Comparison of ENCODE assay signal across 8 cellular contexts in genomic region chr2:234550511-234551107, GRCh38. TPM values are rescaled to one million over a fixed set of nuclear protein-coding genes. Genes with fewer than 3 reads are reported as not detected.
DNase-seq lines count a peak whose midpoint lies in the region; TF ChIP-seq lines count a peak whose summit lies in the region.

No MANE protein-coding gene starts in this region.

- in situ Hi-C loops in transverse colon (cut with MboI; ENCODE audit: low pct_ligation_motif_present in 1 of 4, low pct_unique_long_range_greater_than_20kb in 1 of 4, low sequenced_read_pairs in 3 of 4), result loop anchor here in 3 of 4 donors (5.0 to 25.0 kb wide), 4 partner anchors 557 to 1037 kb away; no protein-coding TSS in a partner anchor

- H2AK5ac ChIP-seq in neuronal stem cell (ENCODE audit: low read depth, low read length), result no peak overlapping the region

- peak; percentile 61 for DNase-seq in SIG-M5 treated with dmso at 0.1 percent for 504 hours (lab: John Stamatoyannopoulos, UW; ENCODE audit: unreplicated experiment)
- DNase-seq in SIG-M5 (lab: John Stamatoyannopoulos, UW), result no peak
- no peak for DNase-seq in LNCaP clone FGC (ENCODE audit: low read depth)
- DNase-seq in RKO (ENCODE audit: low spot score), result peak; percentile 68
- peak; percentile 10 for DNase-seq in activated T-helper 1 cell treated with Interleukin-2 at 50 U/mL for 16 hours (ENCODE audit: low read depth)
- DNase-seq in fibroblast of the aortic adventitia (ENCODE audit: low read depth), result peak; percentile 96
- DNase-seq in neuronal stem cell (ENCODE audit: low spot score), result peak; percentile 75
- DNase-seq in transverse colon, result peak; percentile 56

- no peak overlapping the region for H3K23ac ChIP-seq in neuronal stem cell (ENCODE audit: low read depth, low read length, poor library complexity)

- no peak overlapping the region for H3K9ac ChIP-seq in neuronal stem cell (ENCODE audit: low read depth, low read length, poor library complexity)

- peak; percentile 94 for TF ChIP-seq CTCF in LNCaP clone FGC (IDR thresholded peaks at IDR 0.05; ENCODE audit: control insufficient read depth, extremely low read depth, insufficient read depth)
- peak; percentile 95 for TF ChIP-seq CTCF in fibroblast of the aortic adventitia (IDR thresholded peaks at IDR 0.05; ENCODE audit: insufficient read depth, low read length)
- peak; percentile 87 to 95 (median 90) for TF ChIP-seq CTCF in transverse colon (IDR thresholded peaks at IDR 0.05)

- TF ChIP-seq EP300 in transverse colon (IDR thresholded peaks at IDR 0.05; ENCODE audit: low read depth), result no peak

- H3K4me3 ChIP-seq in LNCaP clone FGC (ENCODE audit: low read depth, low read length) (no peak overlapping the region), fibroblast of the aortic adventitia (ENCODE audit: low read depth, low read length) (no peak overlapping the region), neuronal stem cell (ENCODE audit: low read length in 2 of 2) (no peak overlapping the region), transverse colon (no peak overlapping the region)

- H3K9me3 ChIP-seq in neuronal stem cell (replicated peaks in 1 of 2; ENCODE audit: control insufficient read depth in 2 of 2, insufficient read depth in 1 of 2, low read depth in 1 of 2, low read length in 2 of 2) (peaks cover 0 to 11% of the 10 kb centered on the region in 2 donors), transverse colon (no peaks in the 10 kb centered on the region)

- H3K4ac ChIP-seq in neuronal stem cell (ENCODE audit: low read length), result no peak overlapping the region

- H3K36me3 ChIP-seq in neuronal stem cell (replicated peaks in 1 of 2; ENCODE audit: control insufficient read depth in 2 of 2, insufficient read depth in 2 of 2, low read length in 2 of 2), result no peaks in the 10 kb centered on the region
- H3K36me3 ChIP-seq in transverse colon, result no peaks in the 10 kb centered on the region

- peaks cover 8 to 17% of the 10 kb centered on the region in 2 donors for H3K4me1 ChIP-seq in neuronal stem cell (ENCODE audit: control insufficient read depth in 2 of 2, insufficient read depth in 1 of 2, low read depth in 1 of 2, low read length in 2 of 2)
- no peaks in the 10 kb centered on the region for H3K4me1 ChIP-seq in transverse colon

- TF ChIP-seq POLR2A in transverse colon (IDR thresholded peaks at IDR 0.05), result no peak

- H2BK15ac ChIP-seq in neuronal stem cell (ENCODE audit: low read length), result no peak overlapping the region

- no peak overlapping the region for H4K8ac ChIP-seq in neuronal stem cell (ENCODE audit: low read depth, low read length)

- no peak overlapping the region for H2BK12ac ChIP-seq in neuronal stem cell (ENCODE audit: low read length)

- peak overlapping the region; percentile 75 for H2AFZ ChIP-seq in neuronal stem cell (ENCODE audit: low read length)

- no peak overlapping the region for H3K14ac ChIP-seq in neuronal stem cell (ENCODE audit: low read length)

- no peak overlapping the region for H2BK120ac ChIP-seq in neuronal stem cell (ENCODE audit: low read depth, low read length)

- H3K27ac ChIP-seq in neuronal stem cell (replicated peaks; ENCODE audit: low read length) (no peak overlapping the region), transverse colon (no peak overlapping the region)

- H3K4me2 ChIP-seq in neuronal stem cell (ENCODE audit: insufficient read depth, low read length, poor library complexity, severe bottlenecking), result no peak overlapping the region

- no CpG with 5 or more reads among the region's 18 CpGs for WGBS in neuronal stem cell (ENCODE audit: extremely low coverage in 2 of 2, insufficient read length in 2 of 2, insufficient replicate concordance in 1 of 2), 2 donors
- 0 to 21% methylated on average over 1 to 18 of the region's 18 CpGs for WGBS in transverse colon (ENCODE audit: low coverage in 1 of 2), 2 donors

- intact Hi-C loops in transverse colon (cut with DNase I; ENCODE audit: low total_unique reads), result no loop called here

- peak overlapping the region; percentile 44 for H3K18ac ChIP-seq in neuronal stem cell (ENCODE audit: low read length)

- H2BK5ac ChIP-seq in neuronal stem cell (ENCODE audit: low read length), result no peak overlapping the region

- no peak overlapping the region for H4K91ac ChIP-seq in neuronal stem cell (ENCODE audit: low read depth, low read length, poor library complexity)

- no peaks in the 10 kb centered on the region for H3K79me1 ChIP-seq in neuronal stem cell (ENCODE audit: low read depth, low read length)

- no peaks in the 10 kb centered on the region for H3K27me3 ChIP-seq in neuronal stem cell (ENCODE audit: control insufficient read depth in 3 of 3, insufficient read depth in 3 of 3, low read depth in 1 of 3, low read length in 3 of 3)
- peaks cover 5% of the 10 kb centered on the region for H3K27me3 ChIP-seq in transverse colon

RNA-seq across cellular contexts. Expression of gene ARL4C, which starts 53.7 kb away (rescaled TPM):
- total RNA-seq in fibroblast of the aortic adventitia (ENCODE audit: low replicate concordance) (33.7 and 136 TPM in 2 replicates), transverse colon (10 to 100 TPM in 1 of 4 donors, 1 to 10 TPM in 3; 3.8 to 11.9 (median 5.3) TPM)
- 123 TPM for polyA plus RNA-seq in neuronal stem cell (2013, experiment 1 of 2)
- 127 TPM for polyA plus RNA-seq in neuronal stem cell (2013, experiment 2 of 2)

Comparison
In these comparisons a context has a peak if more than half of its experiments do, and no peak if none do; other contexts are left out.
1. DNase-seq: peak in SIG-M5 treated with dmso at 0.1 percent for 504 hours (single experiment), RKO (single experiment), activated T-helper 1 cell treated with Interleukin-2 at 50 U/mL for 16 hours (single experiment), fibroblast of the aortic adventitia (single experiment), neuronal stem cell (single experiment) and transverse colon (single experiment); none in SIG-M5 (single experiment) and LNCaP clone FGC (single experiment).
2. Peak in every context shown above with its lines, with median percentiles within 50 percentile points of each other: CTCF ChIP-seq.